8 cellular contexts compared by ENCODE assay signal in genomic region chr5:113678924-113679575, GRCh38.
A peak's percentile ranks its signal among the peaks of the same experiment; 100 is the strongest.
DNase-seq lines count a peak whose midpoint lies in the region; ATAC-seq and TF ChIP-seq lines count a peak whose summit lies in the region.

No MANE protein-coding gene starts in this region.

- DNase-seq in CMK (ENCODE audit: low read depth) = peak; percentile 12
- DNase-seq in RKO (ENCODE audit: low spot score) = peak; percentile 40
- peak; percentile 76 for DNase-seq in endodermal cell
- DNase-seq in myocyte (ENCODE audit: low read depth) = peak; percentile 51
- no peak for DNase-seq in sciatic nerve (ENCODE audit: low spot score)
- DNase-seq in activated gamma-delta T cell treated with Interleukin-2 at 50 U/mL for 16 hours = no peak

- peaks cover 5% of the 10 kb centered on the region for H3K27me3 Mint-ChIP-seq in endodermal cell (ENCODE audit: insufficient read depth)

- H3K36me3 ChIP-seq in endodermal cell (ENCODE audit: control insufficient read depth, insufficient read depth, low read length) = no peaks in the 10 kb centered on the region

- peaks cover 15% of the 10 kb centered on the region for H3K9me3 ChIP-seq in endodermal cell (ENCODE audit: control insufficient read depth, low read length)

- H3K4me3 ChIP-seq in endodermal cell (ENCODE audit: low read length) = no peak overlapping the region

- 15 to 25% methylated on average over 3 to 7 of the region's 7 CpGs for WGBS in endodermal cell (ENCODE audit: insufficient coverage in 1 of 2, insufficient read length in 1 of 2), 2 experiments

- H3K9ac ChIP-seq in endodermal cell (ENCODE audit: extremely low read depth, low read length, poor library complexity, severe bottlenecking) = no peak overlapping the region

- no peak overlapping the region for H3K4me3 Mint-ChIP-seq in endodermal cell

- peaks cover 12% of the 10 kb centered on the region for H3K9me3 Mint-ChIP-seq in endodermal cell

- peaks cover 18% of the 10 kb centered on the region for H3K4me1 ChIP-seq in endodermal cell (ENCODE audit: control insufficient read depth, insufficient read depth, low read length)

- H3K27ac Mint-ChIP-seq in endodermal cell = no peak overlapping the region

- peaks cover 33% of the 10 kb centered on the region for H3K4me1 Mint-ChIP-seq in endodermal cell

- no peaks in the 10 kb centered on the region for H3K27me3 ChIP-seq in endodermal cell (ENCODE audit: control insufficient read depth, insufficient read depth, low read length, poor library complexity, severe bottlenecking)

- intact Hi-C loops in sciatic nerve (cut with DNase I) = no loop called here

- no peak overlapping the region for H3K27ac ChIP-seq in endodermal cell (ENCODE audit: low read depth, low read length)

- H3K36me3 Mint-ChIP-seq in endodermal cell (ENCODE audit: low read depth) = peaks cover 2% of the 10 kb centered on the region

- peak; percentile 77 for ATAC-seq in GM18868 (IDR thresholded peaks at IDR 0.05; ENCODE audit: unreplicated experiment)
- ATAC-seq in HG03565 (IDR thresholded peaks at IDR 0.05; ENCODE audit: unreplicated experiment) = peak; percentile 69
- ATAC-seq in sciatic nerve = no peak

- TF ChIP-seq CTCF in endodermal cell (conservative IDR thresholded peaks at IDR 0.05) = peak; percentile 92

Comparison
In these comparisons a context has a peak if more than half of its experiments do, and no peak if none do; other contexts are left out.
1. DNase-seq: peak in CMK (single experiment), RKO (single experiment), endodermal cell (single experiment) and myocyte (single experiment); none in sciatic nerve (single experiment) and activated gamma-delta T cell treated with Interleukin-2 at 50 U/mL for 16 hours (single experiment).